In genomic region chr12:50401383-50402155, GRCh38 we compare ENCODE assay signal across 8 cellular contexts. TPM values are rescaled to one million over a fixed set of nuclear protein-coding genes. Genes with fewer than 3 reads are reported as not detected.
DNase-seq lines count a peak whose midpoint lies in the region; ATAC-seq and TF ChIP-seq lines count a peak whose summit lies in the region.

No MANE protein-coding gene starts in this region.

- H3K4me1 Mint-ChIP-seq in naive thymus-derived CD8-positive, alpha-beta T cell: peaks cover 17 to 43% (median 32%) of the 10 kb centered on the region in 4 donors

- POLR2A ChIA-PET in naive thymus-derived CD8-positive, alpha-beta T cell (lab: Charles Lee): interaction anchor here (0.6 to 0.9 kb wide), 2 partner anchors 14 to 722 kb away, joined by 4 to 5 read pairs; no protein-coding TSS in a partner anchor

- peak overlapping the region; percentile 95 for H3K27ac ChIP-seq in VCaP

- ATAC-seq in HG02943 (IDR thresholded peaks at IDR 0.05; ENCODE audit: low read depth, unreplicated experiment) (peak; percentile 7), HG03520 (IDR thresholded peaks at IDR 0.05; ENCODE audit: unreplicated experiment) (no peak)
- ATAC-seq in naive thymus-derived CD8-positive, alpha-beta T cell: no peak

- peak overlapping the region; percentile 93 to 100 (median 98) for H3K4me3 Mint-ChIP-seq in naive thymus-derived CD8-positive, alpha-beta T cell

- DNase-seq in EL: peak; percentile 46
- DNase-seq in fibroblast of mammary gland (ENCODE audit: low read depth): peak; percentile 69
- DNase-seq in naive thymus-derived CD8-positive, alpha-beta T cell: no peak
- DNase-seq in GM19238 (ENCODE audit: insufficient read length, low spot score): no peak
- DNase-seq in activated gamma-delta T cell (lab: John Stamatoyannopoulos, UW): no peak

- H3K9me3 Mint-ChIP-seq in naive thymus-derived CD8-positive, alpha-beta T cell: no peaks in the 10 kb centered on the region

- H3K36me3 Mint-ChIP-seq in naive thymus-derived CD8-positive, alpha-beta T cell: peaks cover 0 to 5% (median 0%) of the 10 kb centered on the region in 3 donors

- peaks cover 0 to 5% (median 0%) of the 10 kb centered on the region in 5 donors for H3K27me3 Mint-ChIP-seq in naive thymus-derived CD8-positive, alpha-beta T cell

- peak overlapping the region; percentile 90 to 98 (median 96) for H3K27ac Mint-ChIP-seq in naive thymus-derived CD8-positive, alpha-beta T cell

- H3K4me3 ChIP-seq in fibroblast of mammary gland (ENCODE audit: control insufficient read depth, low read depth, low read length): peak overlapping the region; percentile 96

- TF ChIP-seq CTCF in VCaP (conservative IDR thresholded peaks at IDR 0.05): no peak
- no peak for TF ChIP-seq CTCF in fibroblast of mammary gland (conservative IDR thresholded peaks at IDR 0.05; ENCODE audit: control insufficient read depth, insufficient read depth, low read depth, low read length)

RNA-seq across cellular contexts. Expression of gene LARP4, which starts 0.9 kb away (rescaled TPM):
- total RNA-seq in naive thymus-derived CD8-positive, alpha-beta T cell: 10 to 100 TPM; 42.2 to 44.1 TPM
- 10 to 100 TPM; 14.9 to 16.7 (median 15.9) TPM for polyA plus RNA-seq in naive thymus-derived CD8-positive, alpha-beta T cell

RNA-seq across cellular contexts. Expression of gene FAM186A, which starts 5.2 kb away (rescaled TPM):
- not detected for total RNA-seq in naive thymus-derived CD8-positive, alpha-beta T cell
- under 1 TPM in 2 of 3 donors, not detected in 1; 0.06 to 0.07 TPM for polyA plus RNA-seq in naive thymus-derived CD8-positive, alpha-beta T cell

Comparison
In these comparisons a context has a peak if more than half of its experiments do, and no peak if none do; other contexts are left out.
1. DNase-seq: peak in EL (single experiment) and fibroblast of mammary gland (single experiment); none in naive thymus-derived CD8-positive, alpha-beta T cell (0 of 10), GM19238 (single experiment) and activated gamma-delta T cell (single experiment).